Comparison of ENCODE assay signal across 8 cellular contexts in the genomic region with DNA sequence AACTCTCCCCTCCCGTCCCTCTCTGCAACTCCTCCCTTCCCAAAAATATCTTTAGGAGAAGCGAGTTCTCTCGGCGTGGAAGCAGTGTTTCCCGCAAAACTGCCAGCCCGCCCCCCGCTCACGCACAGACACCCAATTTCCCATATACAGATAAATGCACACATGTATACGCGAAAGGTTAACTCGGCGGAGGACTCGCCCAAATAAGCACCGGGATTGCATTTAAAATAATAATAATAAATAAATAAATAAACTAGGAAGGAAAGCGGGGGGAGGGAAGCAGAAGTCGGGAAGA.
DNase-seq lines count a peak whose midpoint lies in the region; ATAC-seq lines count a peak whose summit lies in the region.

No MANE protein-coding gene starts in this region.

- H3K79me2 ChIP-seq in GM23248 (ENCODE audit: insufficient read depth), result no peaks in the 10 kb centered on the region

- H3K9me3 ChIP-seq in GM23248 (ENCODE audit: low read depth) (no peaks in the 10 kb centered on the region), right cardiac atrium (ENCODE audit: control insufficient read depth, low read length) (no peaks in the 10 kb centered on the region), skeletal muscle satellite cell (replicated peaks; ENCODE audit: low read length) (no peaks in the 10 kb centered on the region)

- peaks cover 32% of the 10 kb centered on the region for H3F3A ChIP-seq in GM23248 (ENCODE audit: insufficient read depth)

- H3K9ac ChIP-seq in GM23248 (peak overlapping the region; percentile 71), skeletal muscle satellite cell (ENCODE audit: low read depth, low read length) (peak overlapping the region; percentile 70)

- H2AFZ ChIP-seq in GM23248, result peak overlapping the region; percentile 81

- H3K36me3 ChIP-seq in GM23248 (ENCODE audit: low read depth), result peaks cover 14% of the 10 kb centered on the region; the same call in 1 of the 2 replicates
- peaks cover 6% of the 10 kb centered on the region for H3K36me3 ChIP-seq in skeletal muscle satellite cell (ENCODE audit: insufficient read depth, low read length)

- H3K4me1 ChIP-seq in GM23248 (ENCODE audit: insufficient read depth) (peaks cover 4% of the 10 kb centered on the region), right cardiac atrium (ENCODE audit: control insufficient read depth, insufficient read depth, low read length) (peaks cover 2% of the 10 kb centered on the region), skeletal muscle satellite cell (ENCODE audit: control insufficient read depth, insufficient read depth, low read length) (peaks cover 9% of the 10 kb centered on the region)

- H3K4me3 ChIP-seq in GM23248, result peak overlapping the region; percentile 75
- peak overlapping the region; percentile 77 for H3K4me3 ChIP-seq in right cardiac atrium (ENCODE audit: low read length)
- H3K4me3 ChIP-seq in skeletal muscle satellite cell (ENCODE audit: low read length), result peak overlapping the region; percentile 71

- no peaks in the 10 kb centered on the region for H3K27me3 ChIP-seq in GM23248 (replicated peaks; ENCODE audit: insufficient read depth)
- no peaks in the 10 kb centered on the region for H3K27me3 ChIP-seq in right cardiac atrium (ENCODE audit: control insufficient read depth, insufficient read depth)
- no peaks in the 10 kb centered on the region for H3K27me3 ChIP-seq in skeletal muscle satellite cell (ENCODE audit: control insufficient read depth, insufficient read depth, low read length)

- H3K36me3 Mint-ChIP-seq in activated CD4-positive, alpha-beta memory T cell treated with anti-CD3 and anti-CD28 coated beads, Interleukin-2, amount 10 ng/mL, durations not matched to agents 7 days and 5 days (ENCODE audit: low read depth), result peaks cover 23% of the 10 kb centered on the region

- no peak overlapping the region for H3K27ac ChIP-seq in GM23248
- no peak overlapping the region for H3K27ac ChIP-seq in right cardiac atrium (ENCODE audit: low read length)

- peak overlapping the region; percentile 79 for H3K4me3 Mint-ChIP-seq in activated CD4-positive, alpha-beta memory T cell treated with anti-CD3 and anti-CD28 coated beads, Interleukin-2, amount 10 ng/mL, durations not matched to agents 7 days and 5 days

- 0 to 1% methylated on average over 15 to 16 of the region's 16 CpGs for WGBS in GM23248 (ENCODE audit: low coverage in 1 of 2, low lambda C conversion rate in 2 of 2, missing lambda C conversion rate in 2 of 2), 2 experiments
- WGBS in right cardiac atrium, result under 1% methylated on average over 16 of the region's 16 CpGs

- intact Hi-C loops in right cardiac atrium (cut with DNase I), result no loop called here

- no peaks in the 10 kb centered on the region for H3K9me2 ChIP-seq in GM23248 (ENCODE audit: insufficient read depth)

- in situ Hi-C loops in GM23248 (cut with MboI), result no loop called here

- POLR2A ChIA-PET in activated CD4-positive, alpha-beta memory T cell treated with anti-CD3 and anti-CD28 coated beads, Interleukin-2, amount 10 ng/mL, durations not matched to agents 7 days and 5 days (lab: Charles Lee), result interaction anchor here (0.7 to 1.3 kb wide), 2 partner anchors 8 to 10 kb away, joined by 4 to 6 read pairs; no protein-coding TSS in a partner anchor

- H3K27me3 Mint-ChIP-seq in activated CD4-positive, alpha-beta memory T cell treated with anti-CD3 and anti-CD28 coated beads, Interleukin-2, amount 10 ng/mL, durations not matched to agents 7 days and 5 days, result no peaks in the 10 kb centered on the region

- H3K9me3 Mint-ChIP-seq in activated CD4-positive, alpha-beta memory T cell treated with anti-CD3 and anti-CD28 coated beads, Interleukin-2, amount 10 ng/mL, durations not matched to agents 7 days and 5 days, result no peaks in the 10 kb centered on the region

- peak; percentile 29 for DNase-seq in GM23248
- DNase-seq in activated CD4-positive, alpha-beta memory T cell treated with anti-CD3 and anti-CD28 coated beads, Interleukin-2, amount 10 ng/mL, durations not matched to agents 7 days and 5 days, result no peak
- peak; percentile 10 to 48 (median 30) for DNase-seq in right cardiac atrium
- no peak for DNase-seq in NCI-H2196 treated with DMSO at 0.1 percent for 48 hours (lab: John Stamatoyannopoulos, UW; ENCODE audit: unreplicated experiment)
- DNase-seq in SKM-1 treated with dmso at 0.1 percent for 144 hours (lab: John Stamatoyannopoulos, UW; ENCODE audit: unreplicated experiment), result no peak

- ATAC-seq in right cardiac atrium (no peak), GM21528 (IDR thresholded peaks at IDR 0.05; ENCODE audit: low FRiP score, unreplicated experiment) (no peak), HG02973 (IDR thresholded peaks at IDR 0.05; ENCODE audit: unreplicated experiment) (no peak)

- peaks cover 41% of the 10 kb centered on the region for H3K4me1 Mint-ChIP-seq in activated CD4-positive, alpha-beta memory T cell treated with anti-CD3 and anti-CD28 coated beads, Interleukin-2, amount 10 ng/mL, durations not matched to agents 7 days and 5 days

- H3K4me2 ChIP-seq in GM23248 (ENCODE audit: unreplicated experiment) (peak overlapping the region; percentile 97), skeletal muscle satellite cell (ENCODE audit: low read length) (peak overlapping the region; percentile 87)

- H3K27ac Mint-ChIP-seq in activated CD4-positive, alpha-beta memory T cell treated with anti-CD3 and anti-CD28 coated beads, Interleukin-2, amount 10 ng/mL, durations not matched to agents 7 days and 5 days, result peak overlapping the region; percentile 15

- H4K20me1 ChIP-seq in GM23248 (ENCODE audit: insufficient read depth), result no peaks in the 10 kb centered on the region

- CTCF ChIA-PET in activated CD4-positive, alpha-beta memory T cell treated with anti-CD3 and anti-CD28 coated beads, Interleukin-2, amount 10 ng/mL, durations not matched to agents 7 days and 5 days (lab: Charles Lee), result interaction anchor here (0.8 to 1.9 kb wide), 4 partner anchors 11 to 16 kb away, joined by 3 to 14 read pairs (median 5); no protein-coding TSS in a partner anchor

Comparison
In these comparisons a context has a peak if more than half of its experiments do, and no peak if none do; other contexts are left out.
1. DNase-seq: peak in GM23248 (single experiment) and right cardiac atrium (3 of 3); none in activated CD4-positive, alpha-beta memory T cell treated with anti-CD3 and anti-CD28 coated beads, Interleukin-2, amount 10 ng/mL, durations not matched to agents 7 days and 5 days (single experiment), NCI-H2196 treated with DMSO at 0.1 percent for 48 hours (single experiment) and SKM-1 treated with dmso at 0.1 percent for 144 hours (single experiment).
2. Peak in every context shown above with its lines, with median percentiles within 50 percentile points of each other: H3K4me3 ChIP-seq.